ENCODE assay signal across 2 cellular contexts in the genomic region with DNA sequence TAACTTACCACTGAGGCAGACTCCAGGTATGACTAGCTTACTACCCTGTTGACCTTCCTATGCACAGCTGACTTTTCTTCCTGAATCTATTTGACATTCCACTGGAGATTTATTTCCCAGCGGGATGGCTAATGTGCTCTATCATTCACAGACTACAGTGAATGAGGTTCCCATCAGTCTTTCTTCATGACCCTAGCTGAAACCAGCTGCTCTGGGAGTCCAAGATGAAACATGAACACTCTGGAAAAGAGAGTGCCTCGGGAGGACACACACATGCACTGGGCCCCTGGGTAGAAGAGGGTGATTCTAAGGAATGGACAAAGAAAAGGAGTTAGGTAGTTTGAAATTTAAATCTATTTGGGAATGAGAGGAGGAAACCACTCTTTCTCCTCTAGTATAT.
TF ChIP-seq lines count a peak whose summit lies in the region.

No MANE protein-coding gene starts in this region.

TF ChIP-seq in HepG2, 621 proteins besides CTCF, POLR2A, EP300 and RAD21:
- TF ChIP-seq RFX3 (CRISPR knock-in tag; IDR thresholded peaks at IDR 0.05) (no peak), KMT2A (CRISPR knock-in tag; IDR thresholded peaks at IDR 0.05) (no peak), ZNF274 (CRISPR knock-in tag; IDR thresholded peaks at IDR 0.05) (no peak), SOX13 (IDR thresholded peaks at IDR 0.05) (no peak), SOX13 (CRISPR knock-in tag; conservative IDR thresholded peaks at IDR 0.05 in 1 of 2, IDR thresholded peaks at IDR 0.05 in 1 of 2) (peak in 1 of 2 experiments; percentile 9; a peak in 1 of 4 replicates), ZNF549 (CRISPR knock-in tag; IDR thresholded peaks at IDR 0.05) (no peak), FOXA3 (CRISPR knock-in tag; IDR thresholded peaks at IDR 0.05) (0 out of 2 replicates have a peak, but pooled peaks have one; percentile 14), KAT7 (CRISPR knock-in tag; IDR thresholded peaks at IDR 0.05; ENCODE audit: borderline replicate concordance) (0 out of 2 replicates have a peak, but pooled peaks have one; percentile 4), RARA (CRISPR knock-in tag; IDR thresholded peaks at IDR 0.05) (0 out of 2 replicates have a peak, but pooled peaks have one; percentile 14), NBN (conservative IDR thresholded peaks at IDR 0.05) (no peak), ZNF350 (CRISPR knock-in tag; IDR thresholded peaks at IDR 0.05; ENCODE audit: borderline replicate concordance, low read depth) (no peak)
- TF ChIP-seq, protein P1, sequence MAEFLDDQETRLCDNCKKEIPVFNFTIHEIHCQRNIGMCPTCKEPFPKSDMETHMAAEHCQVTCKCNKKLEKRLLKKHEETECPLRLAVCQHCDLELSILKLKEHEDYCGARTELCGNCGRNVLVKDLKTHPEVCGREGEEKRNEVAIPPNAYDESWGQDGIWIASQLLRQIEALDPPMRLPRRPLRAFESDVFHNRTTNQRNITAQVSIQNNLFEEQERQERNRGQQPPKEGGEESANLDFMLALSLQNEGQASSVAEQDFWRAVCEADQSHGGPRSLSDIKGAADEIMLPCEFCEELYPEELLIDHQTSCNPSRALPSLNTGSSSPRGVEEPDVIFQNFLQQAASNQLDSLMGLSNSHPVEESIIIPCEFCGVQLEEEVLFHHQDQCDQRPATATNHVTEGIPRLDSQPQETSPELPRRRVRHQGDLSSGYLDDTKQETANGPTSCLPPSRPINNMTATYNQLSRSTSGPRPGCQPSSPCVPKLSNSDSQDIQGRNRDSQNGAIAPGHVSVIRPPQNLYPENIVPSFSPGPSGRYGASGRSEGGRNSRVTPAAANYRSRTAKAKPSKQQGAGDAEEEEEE (CRISPR knock-in tag; IDR thresholded peaks at IDR 0.05; ENCODE audit: borderline replicate concordance) = no peak
- TF ChIP-seq, protein P2, sequence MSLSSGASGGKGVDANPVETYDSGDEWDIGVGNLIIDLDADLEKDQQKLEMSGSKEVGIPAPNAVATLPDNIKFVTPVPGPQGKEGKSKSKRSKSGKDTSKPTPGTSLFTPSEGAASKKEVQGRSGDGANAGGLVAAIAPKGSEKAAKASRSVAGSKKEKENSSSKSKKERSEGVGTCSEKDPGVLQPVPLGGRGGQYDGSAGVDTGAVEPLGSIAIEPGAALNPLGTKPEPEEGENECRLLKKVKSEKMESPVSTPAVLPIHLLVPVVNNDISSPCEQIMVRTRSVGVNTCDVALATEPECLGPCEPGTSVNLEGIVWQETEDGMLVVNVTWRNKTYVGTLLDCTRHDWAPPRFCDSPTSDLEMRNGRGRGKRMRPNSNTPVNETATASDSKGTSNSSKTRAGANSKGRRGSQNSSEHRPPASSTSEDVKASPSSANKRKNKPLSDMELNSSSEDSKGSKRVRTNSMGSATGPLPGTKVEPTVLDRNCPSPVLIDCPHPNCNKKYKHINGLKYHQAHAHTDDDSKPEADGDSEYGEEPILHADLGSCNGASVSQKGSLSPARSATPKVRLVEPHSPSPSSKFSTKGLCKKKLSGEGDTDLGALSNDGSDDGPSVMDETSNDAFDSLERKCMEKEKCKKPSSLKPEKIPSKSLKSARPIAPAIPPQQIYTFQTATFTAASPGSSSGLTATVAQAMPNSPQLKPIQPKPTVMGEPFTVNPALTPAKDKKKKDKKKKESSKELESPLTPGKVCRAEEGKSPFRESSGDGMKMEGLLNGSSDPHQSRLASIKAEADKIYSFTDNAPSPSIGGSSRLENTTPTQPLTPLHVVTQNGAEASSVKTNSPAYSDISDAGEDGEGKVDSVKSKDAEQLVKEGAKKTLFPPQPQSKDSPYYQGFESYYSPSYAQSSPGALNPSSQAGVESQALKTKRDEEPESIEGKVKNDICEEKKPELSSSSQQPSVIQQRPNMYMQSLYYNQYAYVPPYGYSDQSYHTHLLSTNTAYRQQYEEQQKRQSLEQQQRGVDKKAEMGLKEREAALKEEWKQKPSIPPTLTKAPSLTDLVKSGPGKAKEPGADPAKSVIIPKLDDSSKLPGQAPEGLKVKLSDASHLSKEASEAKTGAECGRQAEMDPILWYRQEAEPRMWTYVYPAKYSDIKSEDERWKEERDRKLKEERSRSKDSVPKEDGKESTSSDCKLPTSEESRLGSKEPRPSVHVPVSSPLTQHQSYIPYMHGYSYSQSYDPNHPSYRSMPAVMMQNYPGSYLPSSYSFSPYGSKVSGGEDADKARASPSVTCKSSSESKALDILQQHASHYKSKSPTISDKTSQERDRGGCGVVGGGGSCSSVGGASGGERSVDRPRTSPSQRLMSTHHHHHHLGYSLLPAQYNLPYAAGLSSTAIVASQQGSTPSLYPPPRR (CRISPR knock-in tag; IDR thresholded peaks at IDR 0.05; ENCODE audit: borderline replicate concordance) = no peak
TF ChIP-seq in HepG2: peak in this region for 4.

TF ChIP-seq in H1, 55 proteins besides CTCF, POLR2A, EP300 and RAD21:
- TF ChIP-seq CBX8 (IDR thresholded peaks at IDR 0.05; ENCODE audit: borderline replicate concordance, low read depth, low read length) (no peak), HDAC6 (IDR thresholded peaks at IDR 0.05; ENCODE audit: low read depth, low read length) (no peak), EGR1 (IDR thresholded peaks at IDR 0.05; ENCODE audit: borderline replicate concordance, low read depth, low read length) (no peak), CREB1 (IDR thresholded peaks at IDR 0.05) (no peak), JUN (IDR thresholded peaks at IDR 0.05; ENCODE audit: low read depth, low read length) (no peak), POU5F1 (IDR thresholded peaks at IDR 0.05; ENCODE audit: low read depth, low read length) (no peak), HDAC2 (IDR thresholded peaks at IDR 0.05; ENCODE audit: borderline replicate concordance in 1 of 2, low read depth in 2 of 2, low read length in 2 of 2) (no peak)
